ENCODE assay signal across 12 cellular contexts in the genomic region with DNA sequence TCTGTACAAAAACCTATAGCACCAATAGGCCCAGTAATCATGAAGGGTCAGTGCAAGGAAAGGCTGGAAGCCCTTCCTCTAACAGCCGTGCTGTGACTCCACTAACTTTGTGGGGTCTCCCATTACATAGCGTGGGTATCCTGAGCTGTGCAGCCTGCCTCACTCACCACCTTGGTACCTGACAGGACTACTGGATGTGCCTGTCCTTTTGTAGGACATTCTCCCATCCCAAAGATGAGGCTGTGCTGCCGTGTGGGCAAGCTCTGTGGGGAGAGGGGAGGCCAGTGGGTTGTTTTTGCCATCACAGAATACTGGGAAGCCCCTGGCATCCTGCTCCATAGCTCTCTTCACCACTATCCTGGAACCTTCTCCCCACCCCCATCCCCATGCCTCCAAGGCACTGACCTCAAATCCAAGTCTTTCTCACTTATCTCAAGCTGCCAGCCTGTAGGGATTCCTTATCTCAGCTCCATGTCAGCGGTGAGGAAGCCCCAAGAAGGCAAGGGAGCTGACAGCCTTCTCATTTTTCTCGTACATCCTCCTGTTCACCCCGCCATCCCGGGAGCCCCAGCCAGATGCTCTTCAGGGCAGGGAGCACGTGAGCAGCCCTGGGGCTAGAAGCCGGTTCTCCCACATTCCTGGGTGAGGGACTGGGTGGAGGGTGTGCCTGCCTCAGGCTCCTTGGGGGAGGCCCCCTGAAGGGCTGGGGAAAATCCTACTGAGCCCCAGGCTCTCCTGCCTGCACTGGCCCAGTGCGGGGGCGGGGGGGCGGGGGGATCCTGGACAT. TPM values are rescaled to one million over a fixed set of nuclear protein-coding genes. Genes with fewer than 3 reads are reported as not detected.
A peak's percentile ranks its signal among the peaks of the same experiment; 100 is the strongest.
DNase-seq lines count a peak whose midpoint lies in the region; ATAC-seq, FAIRE-seq and TF ChIP-seq lines count a peak whose summit lies in the region.
"Had no signal": no experiment of that assay in that cellular context is flagged by ENCODE, and none has a peak within 500 bp of the region (broad histone marks: within the 10 kb centered on the region; RNA-seq: fewer than 3 reads in every experiment).

No MANE protein-coding gene starts in this region.

- no peaks in the 10 kb centered on the region for H3K79me2 ChIP-seq in K562 (ENCODE audit: control insufficient read depth, insufficient read depth, low read length)

- ATAC-seq in IMR-90 (ENCODE audit: low read depth): no peak
- ATAC-seq in K562: peak; percentile 23
- ATAC-seq in left lung: peak; percentile 45
- ATAC-seq in HG03025 (IDR thresholded peaks at IDR 0.05; ENCODE audit: low FRiP score, unreplicated experiment): no peak
- ATAC-seq in GM18517 (IDR thresholded peaks at IDR 0.05; ENCODE audit: unreplicated experiment): no peak

- no peaks in the 10 kb centered on the region for H3K79me1 ChIP-seq in IMR-90 (ENCODE audit: low read depth in 1 of 2, low read length in 2 of 2)

- H2AFZ ChIP-seq in IMR-90 (replicated peaks; ENCODE audit: low read length, poor library complexity) (peak overlapping the region; percentile 21), K562 (ENCODE audit: low read depth, low read length) (no peak overlapping the region)

- no peak overlapping the region for H3K56ac ChIP-seq in IMR-90 (ENCODE audit: extremely low read depth, insufficient read depth, low read length)

- no peak overlapping the region for H3K27ac ChIP-seq in IMR-90 (ENCODE audit: insufficient read depth, low read length)
- H3K27ac ChIP-seq in K562 (ENCODE audit: extremely low read depth, low read depth, low read length): no peak overlapping the region
- H3K27ac ChIP-seq in left lung: peak overlapping the region; percentile 21 to 70
- H3K27ac ChIP-seq: uterus had no signal

- no peak overlapping the region for H4K91ac ChIP-seq in IMR-90 (ENCODE audit: insufficient read depth, low read depth, low read length)

- DNase-seq in AG08395 (ENCODE audit: low spot score) (peak; percentile 20), IMR-90 (no peak), K562 (ENCODE audit: extremely low read depth in 1 of 4, low spot score in 3 of 4) (peak; percentile 74 to 82 (median 80)), left lung (peak; percentile 86 to 89), NCI-H1436 (lab: John Stamatoyannopoulos, UW) (no peak), GM10266 (ENCODE audit: extremely low spot score) (no peak)
- DNase-seq: activated effector memory CD4-positive, alpha-beta T cell treated with Interleukin-2 at 50 U/mL for 16 hours; uterus had no signal

- peaks cover 27% of the 10 kb centered on the region for H3K36me3 ChIP-seq in IMR-90 (ENCODE audit: control insufficient read depth, insufficient read depth, low read length)
- H3K36me3 ChIP-seq in K562 (ENCODE audit: control insufficient read depth, insufficient read depth, low read length): peaks cover 33% of the 10 kb centered on the region; the same call in 2 of the 3 replicates
- H3K36me3 ChIP-seq in left lung: peaks cover 0 to 60% of the 10 kb centered on the region in 2 donors
- H3K36me3 ChIP-seq: uterus had no signal

- no peak for TF ChIP-seq RAD21 in IMR-90 (IDR thresholded peaks at IDR 0.05; ENCODE audit: low read length)
- TF ChIP-seq RAD21 in K562 (CRISPR knock-in tag; conservative IDR thresholded peaks at IDR 0.05 in 1 of 2, IDR thresholded peaks at IDR 0.05 in 1 of 2): no peak

- no peak overlapping the region for H2AK9ac ChIP-seq in IMR-90 (replicated peaks; ENCODE audit: low read depth, low read length, poor library complexity)

- TF ChIP-seq EP300 in K562 (IDR thresholded peaks at IDR 0.05; ENCODE audit: low read length): peak; percentile 89

- no peaks in the 10 kb centered on the region; the same call in 1 of the 2 replicates for H3K9me1 ChIP-seq in IMR-90 (ENCODE audit: insufficient read depth, low read length)
- no peaks in the 10 kb centered on the region for H3K9me1 ChIP-seq in K562 (ENCODE audit: control insufficient read depth, insufficient read depth, low read length)

- H3K4me3 ChIP-seq in IMR-90 (ENCODE audit: insufficient read depth, low read depth, low read length): no peak overlapping the region
- no peak overlapping the region for H3K4me3 ChIP-seq in K562
- peak overlapping the region in 1 of 2 donors; percentile 17 for H3K4me3 ChIP-seq in left lung
- H3K4me3 ChIP-seq: uterus had no signal

- H4K20me1 ChIP-seq in IMR-90 (ENCODE audit: insufficient read depth, low read length) (no peaks in the 10 kb centered on the region), K562 (replicated peaks; ENCODE audit: control insufficient read depth, insufficient read depth, low read length) (peaks cover 11% of the 10 kb centered on the region; the same call in 1 of the 2 replicates)

- H3K9me3 ChIP-seq in IMR-90 (ENCODE audit: control insufficient read depth, insufficient read depth, low read length) (no peaks in the 10 kb centered on the region), K562 (replicated peaks; ENCODE audit: control insufficient read depth, insufficient read depth, low read depth, low read length) (no peaks in the 10 kb centered on the region), left lung (no peaks in the 10 kb centered on the region)
- H3K9me3 ChIP-seq: uterus had no signal

- dilution Hi-C loops in IMR-90 (cut with HindIII; ENCODE audit: low sequenced_read_pairs, unreplicated experiment): no loop called here

- H3K4me2 ChIP-seq in IMR-90 (ENCODE audit: low read depth, low read length): no peak overlapping the region
- no peak overlapping the region for H3K4me2 ChIP-seq in K562 (ENCODE audit: insufficient read depth, low read length)

- POLR2A ChIA-PET in IMR-90 (lab: Charles Lee; ENCODE audit: unreplicated experiment): no interaction called here
- POLR2A ChIA-PET in K562 (lab: Yijun Ruan, JAX): interaction anchor here (0.6 to 1.9 kb wide), 10 partner anchors 8 to 144 kb away, joined by 3 to 7 read pairs (median 4); no protein-coding TSS in a partner anchor

- no peak overlapping the region for H2BK15ac ChIP-seq in IMR-90 (ENCODE audit: low read depth, low read length)

- TF ChIP-seq POLR2A in IMR-90 (IDR thresholded peaks at IDR 0.05; ENCODE audit: low read depth, low read length): no peak
- TF ChIP-seq POLR2A in K562 (conservative IDR thresholded peaks at IDR 0.05): no peak

- H3K4me1 ChIP-seq in IMR-90 (ENCODE audit: control insufficient read depth, insufficient read depth, low read length) (peaks cover 2% of the 10 kb centered on the region; the same call in 1 of the 2 replicates), K562 (replicated peaks in 1 of 2; ENCODE audit: control insufficient read depth in 2 of 2, insufficient read depth in 2 of 2, low read length in 2 of 2) (peaks cover 15 to 25% of the 10 kb centered on the region in 2 experiments; a peak in 4 of 5 replicates), left lung (peaks cover 0 to 4% of the 10 kb centered on the region in 2 donors)
- H3K4me1 ChIP-seq: uterus had no signal

- CTCF ChIA-PET in IMR-90 (lab: Yijun Ruan, JAX) (interaction anchor here (0.7 to 1.4 kb wide), 2 partner anchors 111 to 112 kb away, joined by 3 to 4 read pairs; no protein-coding TSS in a partner anchor), K562 (lab: Yijun Ruan, JAX; ENCODE audit: low intra/inter-chr PET ratio) (interaction anchor here (0.7 to 4.6 kb wide), 5 partner anchors 50 to 130 kb away, joined by 3 to 66 read pairs (median 9); a partner anchor contains a TSS)

- intact Hi-C loops in IMR-90 (cut with micrococcal nuclease): loop anchor here (5.0 kb wide), 1 partner anchor 129 kb away; no protein-coding TSS in a partner anchor
- intact Hi-C loops in K562 (cut with micrococcal nuclease): loop anchor here (5.0 kb wide), 1 partner anchor 69 kb away; no protein-coding TSS in a partner anchor
- intact Hi-C loops in left lung (cut with DNase I): loop anchor here in 1 of 2 donors (10.0 kb wide), 1 partner anchor 107 kb away; no protein-coding TSS in a partner anchor

- no peak overlapping the region for H3K23ac ChIP-seq in IMR-90 (ENCODE audit: low read depth, low read length)

- no peak overlapping the region for H4K8ac ChIP-seq in IMR-90 (ENCODE audit: low read depth in 2 of 2, low read length in 2 of 2)

- H2BK20ac ChIP-seq in IMR-90 (ENCODE audit: low read depth, low read length): no peak overlapping the region

- no peak overlapping the region for H3K9ac ChIP-seq in IMR-90 (ENCODE audit: low read depth, low read length)
- peak overlapping the region in 1 of 2 experiments; percentile 49; a peak in 1 of 4 replicates for H3K9ac ChIP-seq in K562 (ENCODE audit: insufficient read depth in 1 of 2, low read depth in 2 of 2, low read length in 2 of 2)

- WGBS in IMR-90 (ENCODE audit: extremely low coverage in 2 of 2, insufficient read length in 1 of 2), 2 experiments: no CpG with 5 or more reads among the region's 12 CpGs
- 13% methylated on average over 12 of the region's 12 CpGs for WGBS in K562 (ENCODE audit: insufficient coverage, low coverage, missing lambda C conversion rate)

- BruUV-seq in IMR-90 (replicated peaks; lab: Mats Ljungman, UMichigan) (no TSS peak), K562 (replicated peaks; lab: Mats Ljungman, UMichigan) (no TSS peak)

- no peak overlapping the region for H2BK120ac ChIP-seq in IMR-90 (ENCODE audit: low read depth, low read length)

- no peak overlapping the region for H3K4ac ChIP-seq in IMR-90 (ENCODE audit: low read depth, low read length)

- no peak overlapping the region for H3K18ac ChIP-seq in IMR-90 (ENCODE audit: low read depth, low read length)

- H3K27me3 ChIP-seq in IMR-90 (ENCODE audit: control insufficient read depth, insufficient read depth, low read length) (0 out of 2 replicates have a peak, but pooled peaks cover 2% of the 10 kb centered on the region), K562 (ENCODE audit: control insufficient read depth in 2 of 2, insufficient read depth in 2 of 2, low read length in 2 of 2) (peaks cover 0 to 2% of the 10 kb centered on the region in 2 experiments; a peak in 1 of 5 replicates), left lung (no peaks in the 10 kb centered on the region)
- H3K27me3 ChIP-seq: uterus had no signal

- no peak overlapping the region for H2AK5ac ChIP-seq in IMR-90 (ENCODE audit: low read depth, low read length)

- no peak for TF ChIP-seq CTCF in IMR-90 (conservative IDR thresholded peaks at IDR 0.05; ENCODE audit: low read depth, low read length)
- TF ChIP-seq CTCF in K562 (IDR thresholded peaks at IDR 0.05 in 2 of 3, conservative IDR thresholded peaks at IDR 0.05 in 1 of 3; ENCODE audit: insufficient read depth in 2 of 3, low read depth in 1 of 3, low read length in 3 of 3): no peak
- no peak for TF ChIP-seq CTCF in left lung (IDR thresholded peaks at IDR 0.05)
- no peak for TF ChIP-seq CTCF in GM10266 (IDR thresholded peaks at IDR 0.05; ENCODE audit: control insufficient read depth, insufficient read depth, low read depth, missing control alignments)

- no peak overlapping the region for H3K14ac ChIP-seq in IMR-90 (replicated peaks; ENCODE audit: low read depth, low read length)

- in situ Hi-C loops in IMR-90 (cut with MboI; ENCODE audit: low sequenced_read_pairs): no loop called here
- in situ Hi-C loops in K562 (cut with MboI): no loop called here

- no peak overlapping the region for H2BK5ac ChIP-seq in IMR-90 (ENCODE audit: low read depth, low read length, poor library complexity, severe bottlenecking)

- H4K5ac ChIP-seq in IMR-90 (ENCODE audit: low read depth, low read length): no peak overlapping the region

- FAIRE-seq in K562 (lab: Jason Lieb, UNC): peak; percentile 54
- FAIRE-seq: endometrium had no signal

RNA-seq across cellular contexts. Expression of a gene that starts 2.5 kb away (rescaled TPM):
- total RNA-seq in IMR-90 (2012; rRNA removed) (under 0.01 TPM in 1 of 2 replicates, not detected in the other), K562 (2014; rRNA removed) (0.16 TPM in 1 of 2 replicates, not detected in the other), K562 (2014; rRNA removed; fragmentation: Illumina TruSeq; extraction: Trizol) (0.07 TPM in 1 of 2 replicates, not detected in the other), K562 (2015; rRNA removed; fragmentation: Illumina TruSeq; extraction: Trizol) (0.07 and 0.15 TPM in 2 replicates), K562 (2021) (0.63 and 1.2 TPM in 2 replicates), left lung (100 to 1,000 TPM in 1 of 2 donors, 10 to 100 TPM in 1; 77.6 to 146 TPM)
- polyA plus RNA-seq in IMR-90 (2012; rRNA removed) (0.19 and 0.38 TPM in 2 replicates), K562 (2011; rRNA removed) (0.47 and 0.87 TPM in 2 replicates), K562 (2014; fragmentation: Illumina TruSeq; extraction: Trizol) (0.15 TPM in 1 of 2 replicates, not detected in the other), K562 (2014; fragmentation: Nextera tagmentation; extraction: Ambion mirVana) (not detected), K562 (2014; rRNA removed) (0.03 TPM in 1 of 2 replicates, not detected in the other)
- 0.02 and 0.11 TPM in 2 replicates for polyA plus RNA-seq in IMR-90 (2012; cell fraction: cytosol; rRNA removed)
- polyA plus RNA-seq in IMR-90 (2012; cell fraction: nucleus; rRNA removed; ENCODE audit: low replicate concordance): 1.3 and 7.4 TPM in 2 replicates
- total RNA-seq in K562 (2011; cell fraction: chromatin; rRNA removed; ENCODE audit: low replicate concordance): 1.2 and 3.1 TPM in 2 replicates
- 1.8 and 2.3 TPM in 2 replicates for total RNA-seq in K562 (2011; cell fraction: nucleolus; rRNA removed)
- total RNA-seq in K562 (2011; cell fraction: nucleoplasm; rRNA removed): 0.73 and 1.3 TPM in 2 replicates
- polyA plus RNA-seq in K562 (2011; cell fraction: cytosol; rRNA removed): 0.94 and 1.2 TPM in 2 replicates
- polyA plus RNA-seq in K562 (2011; cell fraction: nucleus; rRNA removed): 1.6 and 2.7 TPM in 2 replicates
- polyA plus RNA-seq in K562 (2012): 0.35 and 1.9 TPM in 2 replicates
- polyA minus RNA-seq in K562 (2011; rRNA and poly(A)+ RNA removed): 0.21 and 0.54 TPM in 2 replicates
- polyA minus RNA-seq in K562 (2011; cell fraction: cytosol; rRNA and poly(A)+ RNA removed): 0.67 TPM in 1 of 2 replicates, not detected in the other
- 0.94 and 1.00 TPM in 2 replicates for polyA minus RNA-seq in K562 (2011; cell fraction: nucleus; rRNA and poly(A)+ RNA removed)
- total RNA-seq: myocyte had no signal

RNA-seq across cellular contexts. Expression of a gene that starts 25.4 kb away (rescaled TPM):
- total RNA-seq in IMR-90 (2012; rRNA removed) (39.7 and 49.8 TPM in 2 replicates), K562 (2014; rRNA removed) (64.4 and 76.9 TPM in 2 replicates), K562 (2014; rRNA removed; fragmentation: Illumina TruSeq; extraction: Trizol) (51.4 and 56.3 TPM in 2 replicates), K562 (2015; rRNA removed; fragmentation: Illumina TruSeq; extraction: Trizol) (61.6 and 63.4 TPM in 2 replicates), K562 (2021) (85.1 and 85.9 TPM in 2 replicates), left lung (10 to 100 TPM; 77.9 to 81.2 TPM)
- polyA plus RNA-seq in IMR-90 (2012; rRNA removed) (57.3 and 75.4 TPM in 2 replicates), K562 (2011; rRNA removed) (47.7 and 102 TPM in 2 replicates), K562 (2014; fragmentation: Illumina TruSeq; extraction: Trizol) (119 and 131 TPM in 2 replicates), K562 (2014; fragmentation: Nextera tagmentation; extraction: Ambion mirVana) (10 to 100 TPM; 27.5 to 35.1 TPM), K562 (2014; rRNA removed) (63.5 and 70.8 TPM in 2 replicates)
- 51.9 and 58.2 TPM in 2 replicates for polyA plus RNA-seq in IMR-90 (2012; cell fraction: cytosol; rRNA removed)
- 61.4 and 80.2 TPM in 2 replicates for polyA plus RNA-seq in IMR-90 (2012; cell fraction: nucleus; rRNA removed; ENCODE audit: low replicate concordance)
- total RNA-seq in K562 (2011; cell fraction: chromatin; rRNA removed; ENCODE audit: low replicate concordance): 80.9 and 81.4 TPM in 2 replicates
- total RNA-seq in K562 (2011; cell fraction: nucleolus; rRNA removed): 51.8 and 56.9 TPM in 2 replicates
- total RNA-seq in K562 (2011; cell fraction: nucleoplasm; rRNA removed): 46.3 and 49.2 TPM in 2 replicates
- 51.2 and 51.7 TPM in 2 replicates for polyA plus RNA-seq in K562 (2011; cell fraction: cytosol; rRNA removed)
- 83.3 and 107 TPM in 2 replicates for polyA plus RNA-seq in K562 (2011; cell fraction: nucleus; rRNA removed)
- 97.9 and 111 TPM in 2 replicates for polyA plus RNA-seq in K562 (2012)
- 40.3 and 59.5 TPM in 2 replicates for polyA minus RNA-seq in K562 (2011; rRNA and poly(A)+ RNA removed)
- 46.6 and 57.6 TPM in 2 replicates for polyA minus RNA-seq in K562 (2011; cell fraction: cytosol; rRNA and poly(A)+ RNA removed)
- 16.6 and 28.9 TPM in 2 replicates for polyA minus RNA-seq in K562 (2011; cell fraction: nucleus; rRNA and poly(A)+ RNA removed)

RNA-seq across cellular contexts. Expression of a gene that starts 52.6 kb away (rescaled TPM):
- total RNA-seq in IMR-90 (2012; rRNA removed): 87.3 and 114 TPM in 2 replicates
- polyA plus RNA-seq in IMR-90 (2012; rRNA removed): 66.4 and 80.4 TPM in 2 replicates
- 12.3 and 24.1 TPM in 2 replicates for polyA plus RNA-seq in IMR-90 (2012; cell fraction: cytosol; rRNA removed)
- polyA plus RNA-seq in IMR-90 (2012; cell fraction: nucleus; rRNA removed; ENCODE audit: low replicate concordance): 11.6 and 52.0 TPM in 2 replicates
- 89.8 and 171 TPM in 2 replicates for total RNA-seq in K562 (2011; cell fraction: chromatin; rRNA removed; ENCODE audit: low replicate concordance)
- total RNA-seq in K562 (2011; cell fraction: nucleolus; rRNA removed): 62.5 and 62.7 TPM in 2 replicates
- total RNA-seq in K562 (2011; cell fraction: nucleoplasm; rRNA removed): 108 and 147 TPM in 2 replicates
- 116 and 131 TPM in 2 replicates for total RNA-seq in K562 (2014; rRNA removed)
- total RNA-seq in K562 (2014; rRNA removed; fragmentation: Illumina TruSeq; extraction: Trizol): 226 and 256 TPM in 2 replicates
- 158 and 173 TPM in 2 replicates for total RNA-seq in K562 (2015; rRNA removed; fragmentation: Illumina TruSeq; extraction: Trizol)
- total RNA-seq in K562 (2021): 179 and 180 TPM in 2 replicates
- polyA plus RNA-seq in K562 (2011; rRNA removed): 197 and 262 TPM in 2 replicates
- 61.6 and 97.5 TPM in 2 replicates for polyA plus RNA-seq in K562 (2011; cell fraction: cytosol; rRNA removed)
- polyA plus RNA-seq in K562 (2011; cell fraction: nucleus; rRNA removed): 58.4 and 74.7 TPM in 2 replicates
- 85.8 and 148 TPM in 2 replicates for polyA plus RNA-seq in K562 (2012)
- polyA plus RNA-seq in K562 (2014; fragmentation: Illumina TruSeq; extraction: Trizol): 146 and 154 TPM in 2 replicates
- 100 to 1,000 TPM; 676 to 744 TPM for polyA plus RNA-seq in K562 (2014; fragmentation: Nextera tagmentation; extraction: Ambion mirVana)
- 155 and 178 TPM in 2 replicates for polyA plus RNA-seq in K562 (2014; rRNA removed)
- polyA minus RNA-seq in K562 (2011; rRNA and poly(A)+ RNA removed): 94.8 and 116 TPM in 2 replicates
- polyA minus RNA-seq in K562 (2011; cell fraction: cytosol; rRNA and poly(A)+ RNA removed): 31.9 and 42.0 TPM in 2 replicates
- polyA minus RNA-seq in K562 (2011; cell fraction: nucleus; rRNA and poly(A)+ RNA removed): 29.8 and 43.9 TPM in 2 replicates
- total RNA-seq in left lung: 10 to 100 TPM; 42.6 to 56.7 TPM

Comparison
In these comparisons a context has a peak if more than half of its experiments do, and no peak if none do; other contexts are left out.
1. DNase-seq: peak in AG08395 (single experiment), K562 (4 of 4) and left lung (2 of 2); none in IMR-90 (single experiment), NCI-H1436 (single experiment) and GM10266 (single experiment).
2. ATAC-seq: peak in K562 (single experiment) and left lung (single experiment); none in IMR-90 (single experiment), HG03025 (single experiment) and GM18517 (single experiment).
3. H3K27ac ChIP-seq: peak in left lung (2 of 2); none in IMR-90 (single experiment) and K562 (single experiment).
4. RNA of a gene that starts 2.5 kb away (total RNA-seq): 77.6 to 146 TPM in left lung; 0.07 to 3.1 TPM in K562 and under 0.01 TPM in IMR-90; every median in the first group is over 10 times any median in the second.